ENCODE assay signal across 20 cellular contexts in genomic region chr10:3635697-3636096, GRCh38.
A peak's percentile ranks its signal among the peaks of the same experiment; 100 is the strongest.
DNase-seq lines count a peak whose midpoint lies in the region; ATAC-seq lines count a peak whose summit lies in the region.
"Had no signal": no experiment of that assay in that cellular context is flagged by ENCODE, and none has a peak within 500 bp of the region (broad histone marks: within the 10 kb centered on the region; RNA-seq: fewer than 3 reads in every experiment).

No MANE protein-coding gene starts in this region.

- no peaks in the 10 kb centered on the region for H3K9me3 ChIP-seq in esophagus (ENCODE audit: control insufficient read depth in 2 of 2, insufficient read depth in 1 of 2, low read depth in 1 of 2, low read length in 1 of 2)
- H3K9me3 ChIP-seq: esophagus muscularis mucosa, MG63, sigmoid colon, uterus had no signal

- no peak overlapping the region for H3K4me3 ChIP-seq in esophagus (ENCODE audit: low read depth in 1 of 2, low read length in 2 of 2)
- no peak overlapping the region for H3K4me3 ChIP-seq in skin epidermis
- H3K4me3 ChIP-seq: esophagus muscularis mucosa, MG63, sigmoid colon, uterus had no signal

- H3K36me3 ChIP-seq in esophagus (ENCODE audit: control insufficient read depth in 2 of 2, insufficient read depth in 2 of 2, low read length in 1 of 2) = no peaks in the 10 kb centered on the region
- H3K36me3 ChIP-seq: esophagus muscularis mucosa, MG63, sigmoid colon, uterus had no signal

- no peaks in the 10 kb centered on the region for H3K27me3 ChIP-seq in esophagus (ENCODE audit: control insufficient read depth in 1 of 2, insufficient read depth in 2 of 2, low read length in 2 of 2)
- H3K27me3 ChIP-seq: esophagus muscularis mucosa, MG63, sigmoid colon, uterus had no signal

- peaks cover 0 to 2% of the 10 kb centered on the region in 2 donors for H3K4me1 ChIP-seq in esophagus (ENCODE audit: control insufficient read depth in 2 of 2, insufficient read depth in 2 of 2, low read length in 1 of 2)
- H3K4me1 ChIP-seq: esophagus muscularis mucosa, sigmoid colon, uterus had no signal

- no peak for ATAC-seq in GM18861 (IDR thresholded peaks at IDR 0.05; ENCODE audit: unreplicated experiment)
- ATAC-seq: activated naive CD8-positive, alpha-beta T cell treated with anti-CD3 and anti-CD28 coated beads, Interleukin-2, amount 50 U/mL, for 24 hours; stimulated activated naive CD8-positive, alpha-beta T cell treated with anti-CD3 and anti-CD28 coated beads, Interleukin-15, amount 100 ng/mL, for 72 hours had no signal

- H3K27ac ChIP-seq in esophagus (ENCODE audit: low read depth in 2 of 2, low read length in 1 of 2) (peak overlapping the region; percentile 87 to 96), skin epidermis (peak overlapping the region in 14 of 21 experiments; percentile 14 to 77 (median 56))
- H3K27ac ChIP-seq: esophagus muscularis mucosa, sigmoid colon, uterus had no signal

- WGBS in esophagus, 2 donors = 37 to 47% methylated on average over 6 of the region's 6 CpGs

- DNase-seq in HPDE6-E6E7 (ENCODE audit: extremely low spot score) (peak; percentile 13), NCI-H69 (lab: John Stamatoyannopoulos, UW) (peak; percentile 75), GOT3 (lab: John Stamatoyannopoulos, UW) (no peak), GM19238 (ENCODE audit: insufficient read length, low spot score) (no peak)
- DNase-seq in stimulated activated CD4-positive, alpha-beta T cell treated with anti-CD3 and anti-CD28 coated beads, Interleukin-4, amount 100 ng/mL, for 24 hours = no peak
- DNase-seq: activated CD4-positive, CD25-positive, alpha-beta regulatory T cell treated with anti-CD3 and anti-CD28 coated beads, Interleukin-2, amount 50 U/mL, for 72 hours; activated naive CD8-positive, alpha-beta T cell treated with anti-CD3 and anti-CD28 coated beads, Interleukin-2, amount 50 U/mL, for 24 hours; dermis blood vessel endothelial cell; MG63; NCI-H524 treated with DMSO at 0.1 percent for 48 hours; occipital lobe; sigmoid colon; stimulated activated CD4-positive, alpha-beta T cell treated with anti-CD3 and anti-CD28 coated beads, Interleukin-2, amount 100 ng/mL, for 24 hours; stimulated activated naive CD8-positive, alpha-beta T cell treated with anti-CD3 and anti-CD28 coated beads, Interleukin-15, amount 100 ng/mL, for 72 hours; T1000; uterus had no signal

Comparison
In these comparisons a context has a peak if more than half of its experiments do, and no peak if none do; other contexts are left out.
1. DNase-seq: peak in HPDE6-E6E7 (single experiment) and NCI-H69 (single experiment); none in GOT3 (single experiment), GM19238 (single experiment) and stimulated activated CD4-positive, alpha-beta T cell treated with anti-CD3 and anti-CD28 coated beads, Interleukin-4, amount 100 ng/mL, for 24 hours (single experiment).